In genomic region chr1:228994691-228995090, GRCh38 we compare ENCODE assay signal across 20 cellular contexts.
DNase-seq lines count a peak whose midpoint lies in the region; ATAC-seq, FAIRE-seq and TF ChIP-seq lines count a peak whose summit lies in the region.
"Had no signal": no experiment of that assay in that cellular context is flagged by ENCODE, and none has a peak within 500 bp of the region (broad histone marks: within the 10 kb centered on the region; RNA-seq: fewer than 3 reads in every experiment).

No MANE protein-coding gene starts in this region.

- DNase-seq in activated T-cell treated with anti-CD3 and anti-CD28 coated beads, Interleukin-2, amount 50 U/mL, for 72 hours, result no peak
- DNase-seq in activated T-cell treated with anti-CD3 and anti-CD28 coated beads, Interleukin-2, amount 50 U/mL, for 4 hours, result no peak
- peak; percentile 73 to 89 for DNase-seq in NCI-H446 (lab: John Stamatoyannopoulos, UW)
- peak; percentile 19 for DNase-seq in keratinocyte (ENCODE audit: low read depth, low spot score)
- no peak for DNase-seq in osteoblast (ENCODE audit: insufficient read length, low spot score, missing footprints)
- DNase-seq in NCI-H1048 (lab: John Stamatoyannopoulos, UW), result no peak
- DNase-seq: Caco-2; CD4-positive, CD25-positive, alpha-beta regulatory T cell; CD8-positive, alpha-beta memory T cell; GM23248 had no signal

- H3K4me2 ChIP-seq in keratinocyte (ENCODE audit: control insufficient read depth, extremely low read depth, insufficient read depth, low read depth, low read length) (peak overlapping the region; percentile 60), osteoblast (ENCODE audit: insufficient read depth, low read length) (no peak overlapping the region)

- no peaks in the 10 kb centered on the region for H3K36me3 ChIP-seq in keratinocyte (ENCODE audit: control insufficient read depth in 2 of 2, extremely low read depth in 1 of 2, insufficient read depth in 2 of 2, low read length in 2 of 2)
- H3K36me3 ChIP-seq in osteoblast (ENCODE audit: insufficient read depth, low read length), result no peaks in the 10 kb centered on the region
- H3K36me3 ChIP-seq: BLaER1 treated with 17β-estradiol and CSF1 and Interleukin-3, amounts not matched to agents 10 nM and 100 nM; HAP-1 had no signal

- H3K27me3 ChIP-seq in keratinocyte (ENCODE audit: control insufficient read depth, extremely low read depth, insufficient read depth, low read length), result no peaks in the 10 kb centered on the region
- no peaks in the 10 kb centered on the region for H3K27me3 ChIP-seq in osteoblast (ENCODE audit: insufficient read depth, low read length)
- H3K27me3 ChIP-seq: BLaER1 treated with 17β-estradiol and CSF1 and Interleukin-3, amounts not matched to agents 10 nM and 100 nM had no signal

- H3K27ac ChIP-seq in keratinocyte (ENCODE audit: control insufficient read depth, insufficient read depth, low read length) (peak overlapping the region; percentile 52), osteoblast (ENCODE audit: low read depth, low read length) (no peak overlapping the region)
- H3K27ac ChIP-seq: GM23248 had no signal

- peak overlapping the region; percentile 24 for H3K27ac Mint-ChIP-seq in activated T-cell treated with anti-CD3 and anti-CD28 coated beads, Interleukin-2, amount 50 U/mL, for 72 hours
- H3K27ac Mint-ChIP-seq: B cell; CD4-positive, CD25-positive, alpha-beta regulatory T cell; CD8-positive, alpha-beta memory T cell; IgD-negative memory B cell had no signal

- H3K79me2 ChIP-seq in keratinocyte (ENCODE audit: control insufficient read depth, insufficient read depth, low read length), result no peaks in the 10 kb centered on the region
- no peaks in the 10 kb centered on the region for H3K79me2 ChIP-seq in osteoblast (ENCODE audit: insufficient read depth, low read length)

- H2AFZ ChIP-seq in keratinocyte (ENCODE audit: control insufficient read depth, low read length) (no peak overlapping the region), osteoblast (ENCODE audit: low read length) (no peak overlapping the region)
- H2AFZ ChIP-seq: GM23248 had no signal

- dilution Hi-C loops in keratinocyte (cut with MboI; ENCODE audit: extremely low pct_ligation_motif_present, low sequenced_read_pairs), result no loop called here

- H3K4me1 Mint-ChIP-seq in activated T-cell treated with anti-CD3 and anti-CD28 coated beads, Interleukin-2, amount 50 U/mL, for 72 hours (ENCODE audit: low read depth), result no peaks in the 10 kb centered on the region
- H3K4me1 Mint-ChIP-seq in activated T-cell treated with anti-CD3 and anti-CD28 coated beads, Interleukin-2, amount 50 U/mL, for 4 hours (ENCODE audit: low read depth), result peaks cover 2% of the 10 kb centered on the region
- H3K4me1 Mint-ChIP-seq: CD4-positive, CD25-positive, alpha-beta regulatory T cell had no signal

- H3K9me3 Mint-ChIP-seq in activated T-cell treated with anti-CD3 and anti-CD28 coated beads, Interleukin-2, amount 50 U/mL, for 72 hours, result no peaks in the 10 kb centered on the region
- no peaks in the 10 kb centered on the region for H3K9me3 Mint-ChIP-seq in activated T-cell treated with anti-CD3 and anti-CD28 coated beads, Interleukin-2, amount 50 U/mL, for 4 hours
- H3K9me3 Mint-ChIP-seq: CD4-positive, CD25-positive, alpha-beta regulatory T cell; CD8-positive, alpha-beta memory T cell; IgD-negative memory B cell had no signal

- H3K4me3 ChIP-seq in keratinocyte (ENCODE audit: control insufficient read depth in 2 of 3, extremely low read depth in 1 of 3, insufficient read depth in 2 of 3, low read depth in 1 of 3, low read length in 3 of 3), result no peak overlapping the region
- no peak overlapping the region for H3K4me3 ChIP-seq in osteoblast (ENCODE audit: insufficient read depth, low read length)
- H3K4me3 ChIP-seq: BLaER1 treated with 17β-estradiol and CSF1 and Interleukin-3, amounts not matched to agents 10 nM and 100 nM; GM23248; HAP-1 had no signal

- H3K9me1 ChIP-seq in keratinocyte (ENCODE audit: control insufficient read depth, extremely low read depth, insufficient read depth, low read length), result no peaks in the 10 kb centered on the region

- no peak overlapping the region for H3K9ac ChIP-seq in keratinocyte (ENCODE audit: control insufficient read depth, extremely low read depth, insufficient read depth, low read length)
- H3K9ac ChIP-seq: BLaER1 treated with 17β-estradiol and CSF1 and Interleukin-3, amounts not matched to agents 10 nM and 100 nM; GM23248 had no signal

- TF ChIP-seq CTCF in keratinocyte (optimal IDR thresholded peaks at IDR 0.05 in 1 of 3, IDR thresholded peaks at IDR 0.05 in 1 of 3, conservative IDR thresholded peaks at IDR 0.05 in 1 of 3; ENCODE audit: extremely low read depth in 1 of 3, insufficient read depth in 2 of 3, low read length in 3 of 3), result no peak
- no peak for TF ChIP-seq CTCF in osteoblast (IDR thresholded peaks at IDR 0.05; ENCODE audit: extremely low read depth, low read depth, low read length)

- H3K4me3 Mint-ChIP-seq in activated T-cell treated with anti-CD3 and anti-CD28 coated beads, Interleukin-2, amount 50 U/mL, for 72 hours, result no peak overlapping the region
- no peak overlapping the region for H3K4me3 Mint-ChIP-seq in activated T-cell treated with anti-CD3 and anti-CD28 coated beads, Interleukin-2, amount 50 U/mL, for 4 hours
- H3K4me3 Mint-ChIP-seq: B cell; CD4-positive, CD25-positive, alpha-beta regulatory T cell; CD8-positive, alpha-beta memory T cell; IgD-negative memory B cell had no signal

- H3K36me3 Mint-ChIP-seq in activated T-cell treated with anti-CD3 and anti-CD28 coated beads, Interleukin-2, amount 50 U/mL, for 72 hours (ENCODE audit: insufficient read depth in 2 of 2), result no peaks in the 10 kb centered on the region
- no peaks in the 10 kb centered on the region for H3K36me3 Mint-ChIP-seq in activated T-cell treated with anti-CD3 and anti-CD28 coated beads, Interleukin-2, amount 50 U/mL, for 4 hours (ENCODE audit: insufficient read depth)
- H3K36me3 Mint-ChIP-seq: CD4-positive, CD25-positive, alpha-beta regulatory T cell; CD8-positive, alpha-beta memory T cell; IgD-negative memory B cell had no signal

- H3K9me3 ChIP-seq in keratinocyte (ENCODE audit: control insufficient read depth, low read depth, low read length), result no peaks in the 10 kb centered on the region
- no peaks in the 10 kb centered on the region for H3K9me3 ChIP-seq in osteoblast (ENCODE audit: low read depth, low read length)
- H3K9me3 ChIP-seq: BLaER1 treated with 17β-estradiol and CSF1 and Interleukin-3, amounts not matched to agents 10 nM and 100 nM; Caco-2 had no signal

- ATAC-seq in activated T-cell treated with anti-CD3 and anti-CD28 coated beads, Interleukin-2, amount 50 U/mL, for 72 hours (replicated peaks in 1 of 2), result no peak
- no peak for ATAC-seq in activated T-cell treated with anti-CD3 and anti-CD28 coated beads, Interleukin-2, amount 50 U/mL, for 4 hours
- no peak for ATAC-seq in activated CD4-positive, CD25-positive, alpha-beta regulatory T cell treated with anti-CD3 and anti-CD28 coated beads, Interleukin-2, amount 50 U/mL, for 24 hours
- ATAC-seq: HepG2 had no signal

- H3K4me1 ChIP-seq in keratinocyte (ENCODE audit: control insufficient read depth, extremely low read depth, insufficient read depth, low read length) (peaks cover 14% of the 10 kb centered on the region), osteoblast (ENCODE audit: insufficient read depth, low read length) (no peaks in the 10 kb centered on the region)
- H3K4me1 ChIP-seq: Caco-2 had no signal

- no peaks in the 10 kb centered on the region for H3K27me3 Mint-ChIP-seq in activated T-cell treated with anti-CD3 and anti-CD28 coated beads, Interleukin-2, amount 50 U/mL, for 72 hours (ENCODE audit: low read depth)
- no peaks in the 10 kb centered on the region for H3K27me3 Mint-ChIP-seq in activated T-cell treated with anti-CD3 and anti-CD28 coated beads, Interleukin-2, amount 50 U/mL, for 4 hours (ENCODE audit: low read depth)

- H4K20me1 ChIP-seq in keratinocyte (ENCODE audit: control insufficient read depth, extremely low read depth, insufficient read depth, low read length) (no peaks in the 10 kb centered on the region), osteoblast (ENCODE audit: insufficient read depth, low read length) (no peaks in the 10 kb centered on the region)
- H4K20me1 ChIP-seq: BLaER1 treated with 17β-estradiol and CSF1 and Interleukin-3, amounts not matched to agents 10 nM and 100 nM had no signal

- FAIRE-seq in TTC549 (lab: Jason Lieb, UNC) (peak; percentile 43), keratinocyte (lab: Jason Lieb, UNC) (no peak)
- FAIRE-seq: G401.6, GM12891, HepG2, HTR-8/SVneo had no signal

Comparison
In these comparisons a context has a peak if more than half of its experiments do, and no peak if none do; other contexts are left out.
1. DNase-seq: peak in NCI-H446 (2 of 2) and keratinocyte (single experiment); none in activated T-cell treated with anti-CD3 and anti-CD28 coated beads, Interleukin-2, amount 50 U/mL, for 72 hours (0 of 2), activated T-cell treated with anti-CD3 and anti-CD28 coated beads, Interleukin-2, amount 50 U/mL, for 4 hours (single experiment), osteoblast (single experiment) and NCI-H1048 (single experiment).